Comparison of ENCODE assay signal across 10 cellular contexts in genomic region chr17:66347661-66348604, GRCh38. TPM values are rescaled to one million over a fixed set of nuclear protein-coding genes. Genes with fewer than 3 reads are reported as not detected.
DNase-seq lines count a peak whose midpoint lies in the region; ATAC-seq and TF ChIP-seq lines count a peak whose summit lies in the region.
"Had no signal": no experiment of that assay in that cellular context is flagged by ENCODE, and none has a peak within 500 bp of the region (broad histone marks: within the 10 kb centered on the region; RNA-seq: fewer than 3 reads in every experiment).

No MANE protein-coding gene starts in this region.

- no peaks in the 10 kb centered on the region for H3K27me3 Mint-ChIP-seq in Calu3 (ENCODE audit: unreplicated experiment)

- CTCF ChIA-PET in Calu3 (lab: Charles Lee) (interaction anchor here (1.1 kb wide), 1 partner anchor 21 kb away, joined by 3 read pairs; no protein-coding TSS in a partner anchor), HEK293T (lab: Yijun Ruan, JAX) (interaction anchor here (0.6 to 1.0 kb wide), 2 partner anchors 38 to 130 kb away, joined by 3 read pairs; no protein-coding TSS in a partner anchor)

- H3K27ac Mint-ChIP-seq in Calu3 (ENCODE audit: unreplicated experiment), result peak overlapping the region; percentile 87
- H3K27ac Mint-ChIP-seq: GM23338 had no signal

- H3K36me3 Mint-ChIP-seq in Calu3 (ENCODE audit: insufficient read depth, unreplicated experiment), result peaks cover 38% of the 10 kb centered on the region

- POLR2A ChIA-PET in HEK293T (lab: Yijun Ruan, JAX), result interaction anchor here (0.9 to 1.0 kb wide), 2 partner anchors 18 to 47 kb away, joined by 3 to 4 read pairs; no protein-coding TSS in a partner anchor

- DNase-seq in Calu3, result peak; percentile 42
- no peak for DNase-seq in HEK293T (ENCODE audit: extremely low spot score)
- peak; percentile 44 to 77 for DNase-seq in left colon
- no peak for DNase-seq in D341Med (ENCODE audit: low spot score)
- DNase-seq in GDM1 (lab: John Stamatoyannopoulos, UW), result no peak
- DNase-seq: activated CD4-positive, CD25-positive, alpha-beta regulatory T cell treated with anti-CD3 and anti-CD28 coated beads, Interleukin-2, amount 50 U/mL, for 72 hours; effector CD8-positive, alpha-beta T cell had no signal

- H3K9me3 Mint-ChIP-seq in Calu3 (ENCODE audit: low read depth, unreplicated experiment), result no peaks in the 10 kb centered on the region
- H3K9me3 Mint-ChIP-seq: GM23338 had no signal

- TF ChIP-seq CTCF in Calu3 (IDR thresholded peaks at IDR 0.05; ENCODE audit: unreplicated experiment) (no peak), VCaP (conservative IDR thresholded peaks at IDR 0.05) (no peak)

- ATAC-seq in left colon (peak; percentile 44), HG02759 (IDR thresholded peaks at IDR 0.05; ENCODE audit: unreplicated experiment) (no peak)
- ATAC-seq: GM23338 had no signal

- no TSS peak for BruUV-seq in Calu3 (replicated peaks; lab: Mats Ljungman, UMichigan)

- intact Hi-C loops in Calu3 (cut with micrococcal nuclease; ENCODE audit: unreplicated experiment) (no loop called here), left colon (cut with DNase I, micrococcal nuclease) (no loop called here)

- H3K4me1 Mint-ChIP-seq in Calu3 (ENCODE audit: low read depth, unreplicated experiment), result peaks cover 83% of the 10 kb centered on the region

- peak overlapping the region; percentile 49 for H3K4me3 Mint-ChIP-seq in Calu3 (ENCODE audit: low read depth, unreplicated experiment)
- H3K4me3 Mint-ChIP-seq: GM23338 had no signal

- peak overlapping the region; percentile 86 for H3K27ac ChIP-seq in VCaP

TF ChIP-seq in HEK293T, 16 proteins besides CTCF, POLR2A, EP300 and RAD21:
- TF ChIP-seq PKNOX1 (IDR thresholded peaks at IDR 0.05) (no peak), ZNF384 (IDR thresholded peaks at IDR 0.05) (peak; percentile 67; the same call in 1 of the 2 replicates)

RNA-seq across cellular contexts. Expression of gene PRKCA, which starts 45.5 kb away (rescaled TPM):
- total RNA-seq in Calu3 (2022) (126 TPM in 2 replicates), left colon (10 to 100 TPM; 43.0 to 53.0 TPM)

Comparison
In these comparisons a context has a peak if more than half of its experiments do, and no peak if none do; other contexts are left out.
1. DNase-seq: peak in Calu3 (single experiment) and left colon (2 of 2); none in HEK293T (single experiment), D341Med (single experiment) and GDM1 (single experiment).